ENCODE assay signal across 23 cellular contexts in the genomic region with DNA sequence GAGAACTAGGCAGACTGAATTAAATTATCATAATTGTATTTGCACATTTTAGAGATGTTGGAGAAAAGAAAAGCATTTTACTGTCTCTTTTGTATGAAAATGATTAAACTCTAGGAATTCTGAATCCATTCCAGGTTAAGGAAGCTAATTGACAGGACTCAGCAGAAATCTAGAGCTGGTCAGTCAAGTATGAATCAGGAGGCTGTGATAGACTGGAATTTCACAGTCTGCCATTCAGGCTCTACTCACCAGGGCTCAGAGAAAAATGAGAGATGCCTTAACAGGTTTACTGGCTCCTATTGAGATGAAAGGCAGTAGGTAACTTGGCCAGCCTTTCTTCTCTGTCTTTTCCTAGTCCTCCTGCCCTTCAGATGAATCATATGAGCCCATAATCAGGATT.
"Had no signal": no experiment of that assay in that cellular context is flagged by ENCODE, and none has a peak within 500 bp of the region (broad histone marks: within the 10 kb centered on the region; RNA-seq: fewer than 3 reads in every experiment).

No MANE protein-coding gene starts in this region.

- ATAC-seq: foreskin keratinocyte; gastroesophageal sphincter; heart left ventricle; left lobe of liver; naive thymus-derived CD8-positive, alpha-beta T cell; psoas muscle; right lobe of liver; stimulated activated naive B cell treated with anti-CD40 and anti-IgM and Interleukin-4, amounts not matched to agents 10 μg/mL and 1 μg/mL and 100 μg/mL, for 72 hours had no signal

- DNase-seq: dorsolateral prefrontal cortex; effector CD4-positive, alpha-beta T cell; heart left ventricle; immature natural killer cell; islet precursor cell; naive thymus-derived CD8-positive, alpha-beta T cell; nephron progenitor cell; nucleus accumbens; psoas muscle; retina; right lobe of liver; small intestine; stimulated activated CD4-positive, alpha-beta T cell treated with anti-CD3 and anti-CD28 coated beads, Interleukin-15, amount 100 ng/mL, for 24 hours; stimulated activated CD4-positive, alpha-beta T cell treated with anti-CD3 and anti-CD28 coated beads, Interleukin-2, amount 100 ng/mL, for 48 hours; stimulated activated naive B cell treated with anti-CD40 and anti-IgM and Interleukin-4, amounts not matched to agents 10 μg/mL and 1 μg/mL and 100 μg/mL, for 72 hours; upper lobe of left lung had no signal

- H3K27ac ChIP-seq: dorsolateral prefrontal cortex, esophagus muscularis mucosa, foreskin keratinocyte, gastroesophageal sphincter, heart left ventricle, hepatocyte, psoas muscle, right lobe of liver, thoracic aorta, tibial nerve, upper lobe of left lung had no signal
